8 cellular contexts compared by ENCODE assay signal in the genomic region with DNA sequence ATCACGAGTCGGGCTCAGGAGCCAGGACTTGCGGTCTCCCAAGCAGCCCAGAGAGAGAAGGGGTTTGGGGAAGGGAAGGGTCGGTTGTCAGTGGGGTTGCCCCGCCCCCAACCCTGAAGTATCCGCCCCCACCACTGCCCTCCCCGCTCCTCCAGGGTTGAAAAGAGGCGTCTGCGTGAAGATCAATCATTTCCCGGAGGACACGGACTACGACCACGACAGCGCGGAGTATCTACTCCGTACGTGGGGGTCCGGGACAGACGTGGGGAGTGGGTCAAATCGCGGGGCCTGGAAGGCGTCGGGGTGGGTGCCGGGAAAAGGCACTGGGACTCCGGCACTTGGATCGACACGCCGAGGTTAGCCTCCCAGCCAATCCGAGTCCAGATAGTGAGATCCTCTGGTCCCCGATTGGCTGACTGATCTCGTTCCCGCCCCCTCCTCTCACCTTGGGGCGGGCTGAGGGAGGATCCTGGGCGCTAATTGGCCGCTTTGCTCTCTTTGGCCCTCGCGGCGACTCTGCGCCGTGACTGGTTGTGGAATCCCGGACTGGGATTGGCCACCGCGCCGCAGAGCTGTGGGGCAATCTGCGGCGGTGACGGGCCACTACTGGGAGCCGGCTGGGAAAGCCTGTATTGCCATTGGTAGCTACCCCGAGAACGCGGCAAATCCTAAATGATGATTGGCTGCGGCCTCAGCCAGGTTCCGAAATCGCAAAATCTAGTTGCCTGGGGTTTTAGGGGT. TPM values are rescaled to one million over a fixed set of nuclear protein-coding genes. Genes with fewer than 3 reads are reported as not detected.
DNase-seq lines count a peak whose midpoint lies in the region; ATAC-seq and TF ChIP-seq lines count a peak whose summit lies in the region.

No MANE protein-coding gene starts in this region.

- H3K4me3 ChIP-seq in fibroblast of the aortic adventitia (ENCODE audit: low read depth, low read length), result peak overlapping the region; percentile 77
- H3K4me3 ChIP-seq in vagina, result peak overlapping the region; percentile 11 to 26

- peaks cover 40 to 47% of the 10 kb centered on the region in 2 donors for H3K27me3 Mint-ChIP-seq in natural killer cell treated with Interleukin-12 subunit alpha and Interleukin-12 subunit beta and Interleukin-15 and Interleukin-18, amount 100 ng/mL, for 72 hours

- peaks cover 4% of the 10 kb centered on the region for H3K27me3 ChIP-seq in vagina

- no peak overlapping the region for H3K27ac ChIP-seq in vagina

- intact Hi-C loops in vagina (cut with DNase I), result no loop called here

- H3K4me1 ChIP-seq in vagina, result peaks cover 26% of the 10 kb centered on the region

- no peaks in the 10 kb centered on the region for H3K36me3 ChIP-seq in vagina

- peaks cover 10% of the 10 kb centered on the region for H3K9me3 Mint-ChIP-seq in natural killer cell treated with Interleukin-12 subunit alpha and Interleukin-12 subunit beta and Interleukin-15 and Interleukin-18, amount 100 ng/mL, for 72 hours

- TF ChIP-seq CTCF in fibroblast of the aortic adventitia (IDR thresholded peaks at IDR 0.05; ENCODE audit: insufficient read depth, low read length), result no peak
- no peak for TF ChIP-seq CTCF in vagina (IDR thresholded peaks at IDR 0.05)

- no peak overlapping the region for H3K27ac Mint-ChIP-seq in natural killer cell treated with Interleukin-12 subunit alpha and Interleukin-12 subunit beta and Interleukin-15 and Interleukin-18, amount 100 ng/mL, for 72 hours

- peak; percentile 72 to 73 for ATAC-seq in natural killer cell treated with Interleukin-12 subunit alpha and Interleukin-12 subunit beta and Interleukin-15 and Interleukin-18, amount 100 ng/mL, for 72 hours
- no peak for ATAC-seq in GM19324 (IDR thresholded peaks at IDR 0.05; ENCODE audit: low FRiP score, unreplicated experiment)

- no peak for TF ChIP-seq POLR2A in vagina (IDR thresholded peaks at IDR 0.05)

- H3K9me3 ChIP-seq in vagina, result no peaks in the 10 kb centered on the region

- peaks cover 20% of the 10 kb centered on the region for H3K36me3 Mint-ChIP-seq in natural killer cell treated with Interleukin-12 subunit alpha and Interleukin-12 subunit beta and Interleukin-15 and Interleukin-18, amount 100 ng/mL, for 72 hours

- H3K4me1 Mint-ChIP-seq in natural killer cell treated with Interleukin-12 subunit alpha and Interleukin-12 subunit beta and Interleukin-15 and Interleukin-18, amount 100 ng/mL, for 72 hours (ENCODE audit: low read depth in 2 of 2), result peaks cover 26 to 28% of the 10 kb centered on the region in 2 donors

- DNase-seq in HT1080 (ENCODE audit: low read depth) (peak; percentile 99), fibroblast of the aortic adventitia (ENCODE audit: low read depth) (peak; percentile 98), vagina (ENCODE audit: extremely low spot score in 2 of 2) (no peak), MV-4-11 (lab: John Stamatoyannopoulos, UW) (no peak), SHP77 treated with DMSO at 0.1 percent for 48 hours (lab: John Stamatoyannopoulos, UW) (no peak)
- peak; percentile 69 for DNase-seq in activated CD8-positive, alpha-beta memory T cell treated with anti-CD3 and anti-CD28 coated beads, Interleukin-2, amount 50 U/mL, for 48 hours
- DNase-seq in natural killer cell treated with Interleukin-12 subunit alpha and Interleukin-12 subunit beta and Interleukin-15 and Interleukin-18, amount 100 ng/mL, for 72 hours (ENCODE audit: low spot score), result no peak

- peak overlapping the region; percentile 78 for H3K4me3 Mint-ChIP-seq in natural killer cell treated with Interleukin-12 subunit alpha and Interleukin-12 subunit beta and Interleukin-15 and Interleukin-18, amount 100 ng/mL, for 72 hours

RNA-seq across cellular contexts. Expression of a gene that starts 13.3 kb away (rescaled TPM):
- total RNA-seq in HT1080 (2014; rRNA removed; shearing (Covaris generic)), result 0.23 TPM in 1 of 2 replicates, not detected in the other
- polyA plus RNA-seq in HT1080 (2015; cell fraction: cytosol; rRNA removed), result 0.36 and 0.87 TPM in 2 replicates
- polyA plus RNA-seq in HT1080 (2015; cell fraction: nucleus; rRNA removed), result 0.41 and 1.1 TPM in 2 replicates
- 1.1 TPM in 1 of 2 replicates, not detected in the other for total RNA-seq in fibroblast of the aortic adventitia (ENCODE audit: low replicate concordance)
- total RNA-seq in natural killer cell treated with Interleukin-12 subunit alpha and Interleukin-12 subunit beta and Interleukin-15 and Interleukin-18, amount 100 ng/mL, for 72 hours, result under 1 TPM in 1 of 2 donors, not detected in 1; 0.53 TPM
- total RNA-seq in vagina, result not detected

RNA-seq across cellular contexts. Expression of a gene that starts 15.4 kb away (rescaled TPM):
- 0.45 and 1.4 TPM in 2 replicates for total RNA-seq in HT1080 (2014; rRNA removed; shearing (Covaris generic))
- 0.74 and 0.93 TPM in 2 replicates for polyA plus RNA-seq in HT1080 (2015; cell fraction: cytosol; rRNA removed)
- 3.0 and 4.7 TPM in 2 replicates for polyA plus RNA-seq in HT1080 (2015; cell fraction: nucleus; rRNA removed)
- total RNA-seq in fibroblast of the aortic adventitia (ENCODE audit: low replicate concordance) (0.41 and 0.45 TPM in 2 replicates), vagina (not detected)
- total RNA-seq in natural killer cell treated with Interleukin-12 subunit alpha and Interleukin-12 subunit beta and Interleukin-15 and Interleukin-18, amount 100 ng/mL, for 72 hours, result 1 to 10 TPM in 1 of 2 donors, not detected in 1; 1.7 TPM

Comparison
In these comparisons a context has a peak if more than half of its experiments do, and no peak if none do; other contexts are left out.
1. DNase-seq: peak in HT1080 (single experiment), activated CD8-positive, alpha-beta memory T cell treated with anti-CD3 and anti-CD28 coated beads, Interleukin-2, amount 50 U/mL, for 48 hours (single experiment) and fibroblast of the aortic adventitia (single experiment); none in natural killer cell treated with Interleukin-12 subunit alpha and Interleukin-12 subunit beta and Interleukin-15 and Interleukin-18, amount 100 ng/mL, for 72 hours (single experiment), vagina (0 of 2), MV-4-11 (single experiment) and SHP77 treated with DMSO at 0.1 percent for 48 hours (single experiment).